12 cellular contexts compared by ENCODE assay signal in the genomic region with DNA sequence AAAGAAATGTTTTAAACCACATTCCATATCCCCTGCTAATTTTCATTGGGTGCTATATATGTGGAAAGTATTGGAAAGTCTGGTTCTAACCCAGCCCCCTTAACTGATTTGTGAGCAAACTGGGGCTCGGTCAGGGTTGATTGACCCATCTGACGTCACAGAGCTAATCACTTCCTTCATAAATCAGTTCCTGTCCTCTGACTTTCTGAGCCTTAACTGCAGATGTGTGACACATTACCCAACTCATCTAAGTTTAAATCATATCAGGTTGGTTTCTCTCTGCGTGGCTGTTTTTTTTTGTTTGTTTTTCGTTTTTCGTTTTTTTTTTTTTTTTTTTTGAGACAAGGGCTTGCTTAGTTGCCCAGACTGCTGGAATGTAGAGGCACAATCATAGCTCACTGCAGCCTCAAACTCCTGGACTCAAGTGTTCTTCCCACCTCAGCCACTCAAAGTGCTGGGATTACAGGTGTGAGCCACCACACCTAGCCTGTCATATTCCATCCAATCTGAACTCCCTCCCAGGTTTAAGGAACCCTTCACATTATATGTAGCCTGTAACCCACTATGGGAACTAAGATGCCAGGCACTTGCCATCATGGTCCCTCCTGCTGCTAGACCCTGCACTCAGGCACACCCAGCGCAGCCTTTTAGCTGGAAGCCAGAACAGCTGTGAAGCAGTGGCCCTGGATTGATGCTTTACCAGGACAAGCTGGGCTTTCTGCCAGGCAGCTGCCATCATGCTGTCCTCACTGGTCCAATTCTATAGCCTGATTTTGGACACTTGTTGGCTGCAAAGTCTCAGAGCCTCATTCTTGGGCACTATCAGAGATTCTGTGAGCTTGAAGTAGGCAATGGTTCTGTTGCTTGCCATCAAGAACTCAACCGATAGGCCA. TPM values are rescaled to one million over a fixed set of nuclear protein-coding genes. Genes with fewer than 3 reads are reported as not detected.
DNase-seq lines count a peak whose midpoint lies in the region; ATAC-seq and TF ChIP-seq lines count a peak whose summit lies in the region.
"Had no signal": no experiment of that assay in that cellular context is flagged by ENCODE, and none has a peak within 500 bp of the region (broad histone marks: within the 10 kb centered on the region; RNA-seq: fewer than 3 reads in every experiment).

No MANE protein-coding gene starts in this region.

- POLR2A ChIA-PET in HEK293 (lab: Yijun Ruan, JAX): interaction anchor here (0.7 kb wide), 1 partner anchor 579 kb away, joined by 3 read pairs; no protein-coding TSS in a partner anchor
- POLR2A ChIA-PET in naive thymus-derived CD4-positive, alpha-beta T cell (lab: Charles Lee): interaction anchor here (0.6 kb wide), 1 partner anchor 428 kb away, joined by 3 read pairs; no protein-coding TSS in a partner anchor

- H3K27ac Mint-ChIP-seq in naive thymus-derived CD4-positive, alpha-beta T cell: no peak overlapping the region
- H3K27ac Mint-ChIP-seq: brain had no signal

- CTCF ChIA-PET in HEK293 (lab: Yijun Ruan, JAX): interaction anchor here (0.6 to 0.9 kb wide), 3 partner anchors 19 to 61 kb away, joined by 3 to 4 read pairs (median 3); no protein-coding TSS in a partner anchor
- CTCF ChIA-PET in naive thymus-derived CD4-positive, alpha-beta T cell (lab: Charles Lee): interaction anchor here (0.8 kb wide), 1 partner anchor 823 kb away, joined by 3 read pairs; no protein-coding TSS in a partner anchor

- H3K27me3 Mint-ChIP-seq in naive thymus-derived CD4-positive, alpha-beta T cell: peaks cover 6 to 18% (median 8%) of the 10 kb centered on the region in 5 donors

- no peaks in the 10 kb centered on the region for H3K4me1 ChIP-seq in HEK293 (ENCODE audit: control insufficient read depth, insufficient read depth, low read length)
- H3K4me1 ChIP-seq in naive thymus-derived CD4-positive, alpha-beta T cell (ENCODE audit: control insufficient read depth in 2 of 2, insufficient read depth in 2 of 2, low read length in 2 of 2): no peaks in the 10 kb centered on the region
- H3K4me1 ChIP-seq in lower lobe of right lung: no peaks in the 10 kb centered on the region
- H3K4me1 ChIP-seq: parathyroid adenoma had no signal

- TF ChIP-seq CTCF in HEK293 (tag by site-specific recombination; IDR thresholded peaks at IDR 0.05) (no peak), lower lobe of right lung (IDR thresholded peaks at IDR 0.05) (no peak)

- intact Hi-C loops in naive thymus-derived CD4-positive, alpha-beta T cell (cut with micrococcal nuclease): no loop called here
- intact Hi-C loops in lower lobe of right lung (cut with DNase I): no loop called here

- H3K27me3 ChIP-seq in naive thymus-derived CD4-positive, alpha-beta T cell (ENCODE audit: control insufficient read depth in 2 of 2, insufficient read depth in 2 of 2, low read length in 2 of 2): no peaks in the 10 kb centered on the region
- no peaks in the 10 kb centered on the region for H3K27me3 ChIP-seq in lower lobe of right lung (ENCODE audit: low read depth)

- no peaks in the 10 kb centered on the region for H3K4me1 Mint-ChIP-seq in naive thymus-derived CD4-positive, alpha-beta T cell
- H3K4me1 Mint-ChIP-seq: brain had no signal

- H3K4me3 Mint-ChIP-seq in naive thymus-derived CD4-positive, alpha-beta T cell: peak overlapping the region in 1 of 10 donors; percentile 7
- H3K4me3 Mint-ChIP-seq: brain had no signal

- H3K9me3 ChIP-seq in HEK293 (ENCODE audit: control insufficient read depth, insufficient read depth, low read depth, low read length) (no peaks in the 10 kb centered on the region), lower lobe of right lung (no peaks in the 10 kb centered on the region)
- H3K9me3 ChIP-seq in naive thymus-derived CD4-positive, alpha-beta T cell (ENCODE audit: control insufficient read depth in 2 of 3, low read length in 3 of 3): no peaks in the 10 kb centered on the region

- no peaks in the 10 kb centered on the region for H3K36me3 Mint-ChIP-seq in naive thymus-derived CD4-positive, alpha-beta T cell
- H3K36me3 Mint-ChIP-seq: brain had no signal

- H3K27ac ChIP-seq in HEK293 (ENCODE audit: extremely low read depth, low read depth, low read length) (no peak overlapping the region), lower lobe of right lung (no peak overlapping the region)
- H3K27ac ChIP-seq in naive thymus-derived CD4-positive, alpha-beta T cell (ENCODE audit: low read depth, low read length): no peak overlapping the region
- H3K27ac ChIP-seq: parathyroid adenoma had no signal

- no peaks in the 10 kb centered on the region for H3K36me3 ChIP-seq in HEK293 (ENCODE audit: control insufficient read depth in 2 of 2, insufficient read depth in 1 of 2, low read length in 2 of 2)
- H3K36me3 ChIP-seq in naive thymus-derived CD4-positive, alpha-beta T cell (ENCODE audit: control insufficient read depth in 2 of 3, insufficient read depth in 3 of 3, low read length in 3 of 3): no peaks in the 10 kb centered on the region
- H3K36me3 ChIP-seq in lower lobe of right lung: no peaks in the 10 kb centered on the region

- ATAC-seq in GM18907 (IDR thresholded peaks at IDR 0.05; ENCODE audit: unreplicated experiment): peak; percentile 57
- peak; percentile 57 for ATAC-seq in HG03565 (IDR thresholded peaks at IDR 0.05; ENCODE audit: unreplicated experiment)
- ATAC-seq in naive thymus-derived CD4-positive, alpha-beta T cell: peak; percentile 34
- no peak for ATAC-seq in lower lobe of right lung

- H3K4me3 ChIP-seq in HEK293 (ENCODE audit: low read depth, low read length) (no peak overlapping the region), lower lobe of right lung (no peak overlapping the region)
- no peak overlapping the region for H3K4me3 ChIP-seq in naive thymus-derived CD4-positive, alpha-beta T cell (ENCODE audit: low read length)

- no peaks in the 10 kb centered on the region for H3K9me3 Mint-ChIP-seq in naive thymus-derived CD4-positive, alpha-beta T cell
- H3K9me3 Mint-ChIP-seq: brain had no signal

- no peak for DNase-seq in naive thymus-derived CD4-positive, alpha-beta T cell
- no peak for DNase-seq in NCI-H187 (lab: John Stamatoyannopoulos, UW)
- no peak for DNase-seq in AG20443 (ENCODE audit: low spot score)
- no peak for DNase-seq in HK-2 (ENCODE audit: unreplicated experiment)
- no peak for DNase-seq in lower lobe of right lung
- DNase-seq: activated CD4-positive, CD25-positive, alpha-beta regulatory T cell treated with anti-CD3 and anti-CD28 coated beads, Interleukin-2, amount 50 U/mL, for 72 hours; NCI-H146 had no signal

TF ChIP-seq in HEK293, 187 proteins besides CTCF, POLR2A, EP300 and RAD21:
- TF ChIP-seq ZNF501 (tag by site-specific recombination; IDR thresholded peaks at IDR 0.05) (no peak), ZNF600 (tag by site-specific recombination; IDR thresholded peaks at IDR 0.05) (0 out of 2 replicates have a peak, but pooled peaks have one; percentile 27), OVOL3 (tag by site-specific recombination; IDR thresholded peaks at IDR 0.05) (no peak), SCRT2 (tag by site-specific recombination; IDR thresholded peaks at IDR 0.05) (peak; percentile 30; the same call in 1 of the 2 replicates), ZNF335 (tag by site-specific recombination; conservative IDR thresholded peaks at IDR 0.05) (no peak)
TF ChIP-seq in HEK293: peak in this region for 2.

RNA-seq across cellular contexts. Expression of a gene that starts 6.9 kb away (rescaled TPM):
- 100 to 1,000 TPM; 111 to 219 (median 163) TPM for total RNA-seq in naive thymus-derived CD4-positive, alpha-beta T cell
- polyA plus RNA-seq in naive thymus-derived CD4-positive, alpha-beta T cell: 10 to 100 TPM; 16.0 to 22.1 TPM
- 96.9 TPM for total RNA-seq in lower lobe of right lung

Comparison
In these comparisons a context has a peak if more than half of its experiments do, and no peak if none do; other contexts are left out.
1. ATAC-seq: peak in GM18907 (single experiment), HG03565 (single experiment) and naive thymus-derived CD4-positive, alpha-beta T cell (single experiment); none in lower lobe of right lung (0 of 2).